22 cellular contexts compared by ENCODE assay signal in genomic region chr4:56348582-56348981, GRCh38. TPM values are rescaled to one million over a fixed set of nuclear protein-coding genes. Genes with fewer than 3 reads are reported as not detected.
DNase-seq lines count a peak whose midpoint lies in the region; ATAC-seq and TF ChIP-seq lines count a peak whose summit lies in the region.
"Had no signal": no experiment of that assay in that cellular context is flagged by ENCODE, and none has a peak within 500 bp of the region (broad histone marks: within the 10 kb centered on the region; RNA-seq: fewer than 3 reads in every experiment).

No MANE protein-coding gene starts in this region.

- no peak overlapping the region for H3K18ac ChIP-seq in H9 (ENCODE audit: insufficient read length, low read depth, low read length)

- H3K9ac ChIP-seq in H9 (ENCODE audit: extremely low read depth, insufficient read length, low read length): no peak overlapping the region
- H3K9ac ChIP-seq: BLaER1 had no signal

- no peak overlapping the region for H2AK5ac ChIP-seq in H9 (ENCODE audit: insufficient read length, low read length)

- H3K4me2 ChIP-seq in H9 (ENCODE audit: insufficient read depth, insufficient read length, low read length): no peak overlapping the region
- H3K4me2 ChIP-seq: BLaER1 had no signal

- 0 out of 2 replicates have a peak, but pooled peaks cover 4% of the 10 kb centered on the region for H3K4me1 ChIP-seq in H9 (ENCODE audit: insufficient read depth, low read length)
- H3K4me1 ChIP-seq in naive thymus-derived CD4-positive, alpha-beta T cell (ENCODE audit: control insufficient read depth in 2 of 2, insufficient read depth in 2 of 2, low read length in 2 of 2): no peaks in the 10 kb centered on the region

- H3K9me3 ChIP-seq in H9 (ENCODE audit: control insufficient read depth, low read depth, low read length): no peaks in the 10 kb centered on the region
- H3K9me3 ChIP-seq in naive thymus-derived CD4-positive, alpha-beta T cell (ENCODE audit: control insufficient read depth in 2 of 3, low read length in 3 of 3): no peaks in the 10 kb centered on the region
- H3K9me3 ChIP-seq: BLaER1, MG63 had no signal

- H3K4me3 ChIP-seq in naive thymus-derived CD4-positive, alpha-beta T cell (ENCODE audit: low read length): no peak overlapping the region
- H3K4me3 ChIP-seq: BLaER1, MG63 had no signal

- peaks cover 0 to 9% (median 0%) of the 10 kb centered on the region in 3 experiments for H3K36me3 ChIP-seq in naive thymus-derived CD4-positive, alpha-beta T cell (ENCODE audit: control insufficient read depth in 2 of 3, insufficient read depth in 3 of 3, low read length in 3 of 3)
- H3K36me3 ChIP-seq: MG63 had no signal

- no peaks in the 10 kb centered on the region for H3K23me2 ChIP-seq in H9 (ENCODE audit: insufficient read length, low read depth, low read length, poor library complexity, severe bottlenecking)

- no peak overlapping the region for H3K4ac ChIP-seq in H9 (ENCODE audit: low read depth, low read length)

- H3K9me3 Mint-ChIP-seq in H9: no peaks in the 10 kb centered on the region
- H3K9me3 Mint-ChIP-seq in naive thymus-derived CD4-positive, alpha-beta T cell: no peaks in the 10 kb centered on the region
- H3K9me3 Mint-ChIP-seq: CD4-positive, alpha-beta T cell had no signal

- H2BK120ac ChIP-seq in H9 (ENCODE audit: low read depth, low read length, poor library complexity, severe bottlenecking): no peak overlapping the region

- H3K23ac ChIP-seq in H9 (ENCODE audit: insufficient read length, low read depth, low read length): no peak overlapping the region

- H4K5ac ChIP-seq in H9 (ENCODE audit: insufficient read length, low read depth, low read length): no peak overlapping the region

- H3K14ac ChIP-seq in H9 (ENCODE audit: insufficient read depth, low read length): no peak overlapping the region

- no peaks in the 10 kb centered on the region for H3K27me3 Mint-ChIP-seq in H9 (ENCODE audit: low read depth)
- H3K27me3 Mint-ChIP-seq in naive thymus-derived CD4-positive, alpha-beta T cell: no peaks in the 10 kb centered on the region
- H3K27me3 Mint-ChIP-seq: CD4-positive, alpha-beta T cell had no signal

- H2BK5ac ChIP-seq in H9 (ENCODE audit: insufficient read length, low read length): no peak overlapping the region

- no peaks in the 10 kb centered on the region for H3K79me2 ChIP-seq in H9 (ENCODE audit: insufficient read depth, low read length)

- H2BK12ac ChIP-seq in H9 (ENCODE audit: insufficient read length, low read depth, low read length): no peak overlapping the region

- H3K4me1 Mint-ChIP-seq in H9: peaks cover 10 to 12% of the 10 kb centered on the region in 2 experiments
- H3K4me1 Mint-ChIP-seq in naive thymus-derived CD4-positive, alpha-beta T cell: peaks cover 0 to 19% (median 7%) of the 10 kb centered on the region in 7 donors

- intact Hi-C loops in naive thymus-derived CD4-positive, alpha-beta T cell (cut with micrococcal nuclease): no loop called here

- H3K56ac ChIP-seq in H9 (ENCODE audit: insufficient read length, low read depth, low read length): no peak overlapping the region

- no peak overlapping the region for H4K91ac ChIP-seq in H9 (ENCODE audit: insufficient read length, low read depth, low read length)

- peaks cover 3 to 17% (median 11%) of the 10 kb centered on the region in 3 experiments; a peak in 6 of 7 replicates for H3K36me3 Mint-ChIP-seq in H9 (ENCODE audit: insufficient read depth in 1 of 3, low read depth in 3 of 3)
- peaks cover 3 to 38% (median 19%) of the 10 kb centered on the region in 5 donors for H3K36me3 Mint-ChIP-seq in naive thymus-derived CD4-positive, alpha-beta T cell

- no peak overlapping the region for H3T11ph ChIP-seq in H9 (ENCODE audit: low read length)

- WGBS in H9 (ENCODE audit: extremely low coverage, insufficient read length, low lambda C conversion rate): no CpG with 5 or more reads among the region's 3 CpGs

- DNase-seq in H9 (peak; percentile 30), caudate nucleus (lab: John Stamatoyannopoulos, UW) (peak in 19 of 61 donors; percentile 2 to 57 (median 9)), iPS-NIHi11 (ENCODE audit: low spot score) (peak; percentile 12), putamen (ENCODE audit: low spot score) (peak; percentile 52), glomerular visceral epithelial cell (ENCODE audit: extremely low spot score) (no peak), NCI-H1694 treated with DMSO at 0.1 percent for 48 hours (lab: John Stamatoyannopoulos, UW) (no peak)
- no peak for DNase-seq in naive thymus-derived CD4-positive, alpha-beta T cell
- DNase-seq: CD4-positive, alpha-beta T cell; COR-L47; DMS 273 treated with DMSO at 0.1 percent for 48 hours; DMS79 treated with DMSO at 0.1 percent for 48 hours; MG63; NCI-H1048; NCI-H1436; NCI-H1930; NCI-H345; NCI-H524; NCI-H774 had no signal

- no peak overlapping the region for H2AFZ ChIP-seq in H9 (ENCODE audit: low read length)

- no peak for TF ChIP-seq CTCF in H9 (conservative IDR thresholded peaks at IDR 0.05)

- H4K20me1 ChIP-seq in H9 (ENCODE audit: control insufficient read depth, insufficient read depth, insufficient read length): no peaks in the 10 kb centered on the region
- H4K20me1 ChIP-seq: BLaER1 had no signal

- CTCF ChIA-PET in naive thymus-derived CD4-positive, alpha-beta T cell (lab: Charles Lee): no interaction called here

- H2BK20ac ChIP-seq in H9 (ENCODE audit: low read depth, low read length, poor library complexity, severe bottlenecking): no peak overlapping the region

- H4K8ac ChIP-seq in H9 (replicated peaks; ENCODE audit: insufficient read length, low read depth, low read length): no peak overlapping the region

- no peak overlapping the region for H3K4me3 Mint-ChIP-seq in H9
- H3K4me3 Mint-ChIP-seq in naive thymus-derived CD4-positive, alpha-beta T cell: no peak overlapping the region
- H3K4me3 Mint-ChIP-seq: CD4-positive, alpha-beta T cell had no signal

- no peaks in the 10 kb centered on the region for H3K79me1 ChIP-seq in H9 (ENCODE audit: insufficient read depth, low read depth, low read length, poor library complexity, severe bottlenecking)

- POLR2A ChIA-PET in naive thymus-derived CD4-positive, alpha-beta T cell (lab: Charles Lee): no interaction called here

- no peaks in the 10 kb centered on the region for H3K27me3 ChIP-seq in H9 (ENCODE audit: insufficient read depth, low read length)
- H3K27me3 ChIP-seq in naive thymus-derived CD4-positive, alpha-beta T cell (ENCODE audit: control insufficient read depth in 2 of 2, insufficient read depth in 2 of 2, low read length in 2 of 2): no peaks in the 10 kb centered on the region
- H3K27me3 ChIP-seq: BLaER1, MG63 had no signal

- H3K27ac Mint-ChIP-seq in H9: peak overlapping the region in 2 of 3 experiments; percentile 51 to 84; a peak in 4 of 7 replicates
- no peak overlapping the region for H3K27ac Mint-ChIP-seq in naive thymus-derived CD4-positive, alpha-beta T cell
- H3K27ac Mint-ChIP-seq: CD4-positive, alpha-beta T cell had no signal

- no peak for ATAC-seq in naive thymus-derived CD4-positive, alpha-beta T cell
- ATAC-seq in GM19395 (IDR thresholded peaks at IDR 0.05; ENCODE audit: unreplicated experiment): no peak
- ATAC-seq: Panc1, SK-N-SH treated with all-trans-retinoic acid at 6 μM for 48 hours had no signal

- H2BK15ac ChIP-seq in H9 (ENCODE audit: low read depth, low read length): no peak overlapping the region

- H3K27ac ChIP-seq in H9 (ENCODE audit: insufficient read length, low read depth, low read length): no peak overlapping the region
- peak overlapping the region; percentile 33 for H3K27ac ChIP-seq in caudate nucleus (ENCODE audit: low read depth, low read length)
- H3K27ac ChIP-seq in naive thymus-derived CD4-positive, alpha-beta T cell (ENCODE audit: low read depth, low read length): no peak overlapping the region
- H3K27ac ChIP-seq: BLaER1 had no signal

RNA-seq across cellular contexts. Expression of gene AASDH, which starts 38.7 kb away (rescaled TPM):
- total RNA-seq in H9 (2021): 11.6 and 12.9 TPM in 2 replicates
- total RNA-seq in naive thymus-derived CD4-positive, alpha-beta T cell: 10 to 100 TPM; 10.2 to 24.7 (median 15.8) TPM
- 10 to 100 TPM; 10.8 to 26.8 TPM for polyA plus RNA-seq in naive thymus-derived CD4-positive, alpha-beta T cell

Comparison
In these comparisons a context has a peak if more than half of its experiments do, and no peak if none do; other contexts are left out.
1. DNase-seq: peak in H9 (single experiment), iPS-NIHi11 (single experiment) and putamen (single experiment); none in glomerular visceral epithelial cell (single experiment), naive thymus-derived CD4-positive, alpha-beta T cell (0 of 9) and NCI-H1694 treated with DMSO at 0.1 percent for 48 hours (single experiment).
2. H3K27ac Mint-ChIP-seq: peak in H9 (2 of 3); none in naive thymus-derived CD4-positive, alpha-beta T cell (0 of 9).